ENCODE assay signal across 12 cellular contexts in the genomic region with DNA sequence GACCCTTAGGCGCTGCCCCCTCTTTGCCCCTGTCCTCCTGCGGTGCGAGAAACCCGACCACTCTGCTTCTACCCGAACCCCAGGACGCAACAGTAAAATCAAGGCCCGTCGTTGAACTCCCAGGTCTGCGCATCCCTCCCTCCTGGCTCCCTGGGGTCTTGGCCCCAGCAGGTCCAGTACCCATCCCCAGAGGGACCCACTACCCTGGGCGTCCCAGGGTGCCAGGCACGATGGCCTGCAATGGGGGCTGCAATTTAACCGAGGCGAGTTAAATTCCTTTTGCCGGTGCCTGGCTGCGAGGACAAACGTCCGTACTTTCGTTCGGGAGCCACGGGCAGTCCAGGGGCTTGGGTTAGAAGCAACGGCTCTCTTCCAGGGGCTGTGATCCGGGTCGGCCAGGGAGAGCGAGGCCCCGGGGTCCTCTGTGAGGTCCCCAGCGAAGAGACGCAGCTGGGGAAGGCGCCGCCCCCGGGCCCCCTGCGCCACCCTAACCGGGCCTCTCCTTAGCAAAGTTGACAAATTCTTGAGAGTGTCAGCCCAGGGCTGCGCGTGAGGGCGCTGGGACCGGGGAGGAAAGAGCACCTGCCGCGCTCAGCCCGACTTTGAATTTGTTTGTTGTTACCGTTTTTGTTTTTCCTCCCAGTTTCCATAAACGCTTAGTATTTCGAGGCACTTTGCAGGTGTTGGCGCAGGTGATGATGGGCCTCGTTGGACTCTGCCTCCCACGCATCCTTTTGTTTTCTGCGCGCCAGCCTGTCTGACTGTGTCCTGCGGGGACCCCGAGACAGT. TPM values are rescaled to one million over a fixed set of nuclear protein-coding genes. Genes with fewer than 3 reads are reported as not detected.
DNase-seq lines count a peak whose midpoint lies in the region; ATAC-seq and TF ChIP-seq lines count a peak whose summit lies in the region.
"Had no signal": no experiment of that assay in that cellular context is flagged by ENCODE, and none has a peak within 500 bp of the region (broad histone marks: within the 10 kb centered on the region; RNA-seq: fewer than 3 reads in every experiment).

No MANE protein-coding gene starts in this region.

- H3K27me3 ChIP-seq in CD8-positive, alpha-beta memory T cell (ENCODE audit: insufficient read depth, low read length, poor library complexity, severe bottlenecking): peaks cover 73% of the 10 kb centered on the region
- H3K27me3 ChIP-seq in dorsolateral prefrontal cortex: peaks cover 26 to 100% (median 95%) of the 10 kb centered on the region in 45 donors
- peaks cover 100% of the 10 kb centered on the region for H3K27me3 ChIP-seq in neural progenitor cell
- peaks cover 24 to 45% of the 10 kb centered on the region in 2 donors for H3K27me3 ChIP-seq in right lobe of liver

- H3K4me3 Mint-ChIP-seq in CD8-positive, alpha-beta memory T cell: peak overlapping the region in 6 of 7 donors; percentile 54 to 83 (median 72)
- H3K4me3 Mint-ChIP-seq in IgD-negative memory B cell (peak overlapping the region in 3 of 4 donors; percentile 32 to 85 (median 65)), neural progenitor cell (peak overlapping the region; percentile 69)

- H2AFZ ChIP-seq in neural progenitor cell (replicated peaks): no peak overlapping the region

- 4% methylated on average over 29 of the region's 49 CpGs for WGBS in right lobe of liver (ENCODE audit: insufficient coverage, low coverage, low lambda C conversion rate, missing lambda C conversion rate)

- H3K4me1 ChIP-seq in CD8-positive, alpha-beta memory T cell (ENCODE audit: insufficient read depth, low read length): peaks cover 31% of the 10 kb centered on the region
- H3K4me1 ChIP-seq in neural progenitor cell (peaks cover 53% of the 10 kb centered on the region), right lobe of liver (no peaks in the 10 kb centered on the region)

- no peak overlapping the region for H3K4me3 ChIP-seq in CD8-positive, alpha-beta memory T cell (ENCODE audit: low read length)
- H3K4me3 ChIP-seq in dorsolateral prefrontal cortex (peak overlapping the region in 31 of 59 donors; percentile 0 to 51 (median 22)), neural progenitor cell (peak overlapping the region; percentile 37), right lobe of liver (no peak overlapping the region)

- intact Hi-C loops in dorsolateral prefrontal cortex (cut with DNase I): no loop called here
- intact Hi-C loops in right lobe of liver (cut with DNase I): no loop called here

- H3K27ac Mint-ChIP-seq in CD8-positive, alpha-beta memory T cell: peak overlapping the region in 1 of 8 donors; percentile 33
- H3K27ac Mint-ChIP-seq in IgD-negative memory B cell (peak overlapping the region; percentile 23 to 71 (median 57)), neural progenitor cell (no peak overlapping the region)

- H3K9me3 Mint-ChIP-seq in CD8-positive, alpha-beta memory T cell: peaks cover 0 to 10% (median 2%) of the 10 kb centered on the region in 5 donors
- H3K9me3 Mint-ChIP-seq in IgD-negative memory B cell (peaks cover 0 to 7% (median 0%) of the 10 kb centered on the region in 3 donors), neural progenitor cell (peaks cover 3% of the 10 kb centered on the region)

- no peaks in the 10 kb centered on the region for H3K79me2 ChIP-seq in neural progenitor cell (ENCODE audit: low read depth)

- CTCF ChIA-PET in CD8-positive, alpha-beta memory T cell (lab: Charles Lee): interaction anchor here (1.1 kb wide), 1 partner anchor 9 kb away, joined by 3 read pairs; no protein-coding TSS in a partner anchor

- H3K4me2 ChIP-seq in neural progenitor cell: peak overlapping the region; percentile 75

- H3K27ac ChIP-seq in CD8-positive, alpha-beta memory T cell (ENCODE audit: low read depth, low read length): no peak overlapping the region
- H3K27ac ChIP-seq in dorsolateral prefrontal cortex (no peak overlapping the region), neural progenitor cell (no peak overlapping the region), right lobe of liver (no peak overlapping the region)

- DNase-seq in CD8-positive, alpha-beta memory T cell: no peak
- DNase-seq in dorsolateral prefrontal cortex: no peak
- peak; percentile 46 for DNase-seq in neural progenitor cell (ENCODE audit: low spot score)
- no peak for DNase-seq in right lobe of liver
- DNase-seq in NCI-H1105 treated with DMSO at 0.1 percent for 48 hours (lab: John Stamatoyannopoulos, UW): no peak
- DNase-seq in nucleus accumbens (lab: John Stamatoyannopoulos, UW): no peak
- no peak for DNase-seq in DMS114 treated with DMSO at 0.1 percent for 48 hours (lab: John Stamatoyannopoulos, UW; ENCODE audit: unreplicated experiment)
- DNase-seq: DND-41, erythroblast, NCI-H345 had no signal

- H3K36me3 ChIP-seq in CD8-positive, alpha-beta memory T cell (ENCODE audit: insufficient read depth, low read length): no peaks in the 10 kb centered on the region
- H3K36me3 ChIP-seq in neural progenitor cell: no peaks in the 10 kb centered on the region
- H3K36me3 ChIP-seq in right lobe of liver: no peaks in the 10 kb centered on the region

- H3K4me1 Mint-ChIP-seq in CD8-positive, alpha-beta memory T cell: peaks cover 23 to 39% (median 31%) of the 10 kb centered on the region in 3 donors
- H3K4me1 Mint-ChIP-seq in IgD-negative memory B cell (peaks cover 3 to 20% (median 19%) of the 10 kb centered on the region in 3 donors), neural progenitor cell (peaks cover 42% of the 10 kb centered on the region)

- TF ChIP-seq POLR2A in right lobe of liver (IDR thresholded peaks at IDR 0.05): no peak

- H4K20me1 ChIP-seq in neural progenitor cell (ENCODE audit: low read depth): peaks cover 72% of the 10 kb centered on the region

- TF ChIP-seq CTCF in dorsolateral prefrontal cortex (IDR thresholded peaks at IDR 0.05 in 54 of 56, conservative IDR thresholded peaks at IDR 0.05 in 2 of 56; ENCODE audit: low read depth in 1 of 56, partially characterized antibody in 56 of 56): no peak
- TF ChIP-seq CTCF in neural progenitor cell (IDR thresholded peaks at IDR 0.05): no peak
- no peak for TF ChIP-seq CTCF in right lobe of liver (IDR thresholded peaks at IDR 0.05)

- H3K9ac ChIP-seq in neural progenitor cell: no peak overlapping the region

- peaks cover 72 to 95% of the 10 kb centered on the region in 2 donors for H3K27me3 Mint-ChIP-seq in CD8-positive, alpha-beta memory T cell
- H3K27me3 Mint-ChIP-seq in IgD-negative memory B cell (peaks cover 78% of the 10 kb centered on the region), neural progenitor cell (ENCODE audit: insufficient read depth, low read depth) (peaks cover 87% of the 10 kb centered on the region)

- no peaks in the 10 kb centered on the region for H3K36me3 Mint-ChIP-seq in CD8-positive, alpha-beta memory T cell
- H3K36me3 Mint-ChIP-seq in IgD-negative memory B cell (peaks cover 3% of the 10 kb centered on the region), neural progenitor cell (no peaks in the 10 kb centered on the region)

- ATAC-seq in right lobe of liver: no peak

- peaks cover 42% of the 10 kb centered on the region for H3F3A ChIP-seq in neural progenitor cell (ENCODE audit: low read depth)

- POLR2A ChIA-PET in CD8-positive, alpha-beta memory T cell (lab: Charles Lee): no interaction called here

- no peaks in the 10 kb centered on the region for H3K9me3 ChIP-seq in CD8-positive, alpha-beta memory T cell (ENCODE audit: low read length)
- no peaks in the 10 kb centered on the region for H3K9me3 ChIP-seq in neural progenitor cell (ENCODE audit: low read depth)
- no peaks in the 10 kb centered on the region for H3K9me3 ChIP-seq in right lobe of liver

RNA-seq across cellular contexts. Expression of gene OLIG3, which starts 6.1 kb away (rescaled TPM):
- total RNA-seq in CD8-positive, alpha-beta memory T cell: under 1 TPM; 0.26 to 0.40 TPM
- not detected for polyA plus RNA-seq in CD8-positive, alpha-beta memory T cell
- polyA plus RNA-seq in IgD-negative memory B cell: not detected
- total RNA-seq in dorsolateral prefrontal cortex (not detected), neural progenitor cell (ENCODE audit: low replicate concordance) (not detected in 2 replicates), right lobe of liver (not detected)
- total RNA-seq: liver had no signal
- polyA plus RNA-seq: liver had no signal

Comparison
In these comparisons a context has a peak if more than half of its experiments do, and no peak if none do; other contexts are left out.
1. H3K4me3 ChIP-seq: peak in dorsolateral prefrontal cortex (31 of 59) and neural progenitor cell (single experiment); none in CD8-positive, alpha-beta memory T cell (single experiment) and right lobe of liver (0 of 3).
2. Peak in every context shown above with its lines, with median percentiles within 50 percentile points of each other: H3K4me3 Mint-ChIP-seq.